ENCODE assay signal across 16 cellular contexts in genomic region chr4:41526628-41527027, GRCh38. TPM values are rescaled to one million over a fixed set of nuclear protein-coding genes. Genes with fewer than 3 reads are reported as not detected.
"Had no signal": no experiment of that assay in that cellular context is flagged by ENCODE, and none has a peak within 500 bp of the region (broad histone marks: within the 10 kb centered on the region; RNA-seq: fewer than 3 reads in every experiment).

No MANE protein-coding gene starts in this region.

- H3K9me3 Mint-ChIP-seq: stimulated activated memory B cell treated with anti-CD40 and anti-IgM and Interleukin-4, amounts not matched to agents 10 μg/mL and 1 μg/mL and 100 μg/mL, for 72 hours; T-helper 2 cell treated with Interferon-gamma antibody and Interleukin-4, amounts not matched to agents 5 μg/mL and 100 μg/mL, for 36 hours had no signal

- H3K27me3 ChIP-seq: ascending aorta, hepatocyte had no signal

- H3K4me3 ChIP-seq: ascending aorta, cardiac muscle cell, hepatocyte had no signal

- H3K4me1 ChIP-seq: ascending aorta, parathyroid adenoma had no signal

- H3K27ac ChIP-seq: ascending aorta, cardiac muscle cell, hepatocyte, parathyroid adenoma had no signal

- H3K27ac Mint-ChIP-seq: naive B cell; stimulated activated memory B cell treated with anti-CD40 and anti-IgM and Interleukin-4, amounts not matched to agents 10 μg/mL and 1 μg/mL and 100 μg/mL, for 72 hours; T-helper 2 cell treated with Interferon-gamma antibody and Interleukin-4, amounts not matched to agents 5 μg/mL and 100 μg/mL, for 36 hours had no signal

- DNase-seq: activated CD4-positive, CD25-positive, alpha-beta regulatory T cell treated with anti-CD3 and anti-CD28 coated beads, Interleukin-2, amount 50 U/mL, for 72 hours; activated naive CD4-positive, alpha-beta T cell treated with Interleukin-2 at 50 U/mL for 16 hours; activated T-cell treated with anti-CD3 and anti-CD28 coated beads for 4 hours; mammary epithelial cell; naive B cell; retina had no signal

- H3K4me1 Mint-ChIP-seq: naive B cell; stimulated activated memory B cell treated with anti-CD40 and anti-IgM and Interleukin-4, amounts not matched to agents 10 μg/mL and 1 μg/mL and 100 μg/mL, for 72 hours had no signal

- H3K4me3 Mint-ChIP-seq: naive B cell; stimulated activated memory B cell treated with anti-CD40 and anti-IgM and Interleukin-4, amounts not matched to agents 10 μg/mL and 1 μg/mL and 100 μg/mL, for 72 hours; T-helper 2 cell treated with Interferon-gamma antibody and Interleukin-4, amounts not matched to agents 5 μg/mL and 100 μg/mL, for 36 hours had no signal

- H3K27me3 Mint-ChIP-seq: naive B cell; stimulated activated memory B cell treated with anti-CD40 and anti-IgM and Interleukin-4, amounts not matched to agents 10 μg/mL and 1 μg/mL and 100 μg/mL, for 72 hours had no signal

- H3K36me3 ChIP-seq: ascending aorta, cardiac muscle cell had no signal

- FAIRE-seq: keratinocyte had no signal

- H3K9me3 ChIP-seq: ascending aorta had no signal

- H3K36me3 Mint-ChIP-seq: naive B cell; stimulated activated memory B cell treated with anti-CD40 and anti-IgM and Interleukin-4, amounts not matched to agents 10 μg/mL and 1 μg/mL and 100 μg/mL, for 72 hours had no signal

- ATAC-seq: esophagus mucosa; left lobe of liver; stimulated activated memory B cell treated with anti-CD40 and anti-IgM and Interleukin-4, amounts not matched to agents 10 μg/mL and 1 μg/mL and 100 μg/mL, for 72 hours had no signal

RNA-seq across cellular contexts. Expression of gene LIMCH1, which starts 11.3 kb away (rescaled TPM):
- total RNA-seq: activated CD8-positive, alpha-beta memory T cell treated with anti-CD3 and anti-CD28 coated beads for 36 hours had no signal
